ENCODE assay signal across 8 cellular contexts in the genomic region with DNA sequence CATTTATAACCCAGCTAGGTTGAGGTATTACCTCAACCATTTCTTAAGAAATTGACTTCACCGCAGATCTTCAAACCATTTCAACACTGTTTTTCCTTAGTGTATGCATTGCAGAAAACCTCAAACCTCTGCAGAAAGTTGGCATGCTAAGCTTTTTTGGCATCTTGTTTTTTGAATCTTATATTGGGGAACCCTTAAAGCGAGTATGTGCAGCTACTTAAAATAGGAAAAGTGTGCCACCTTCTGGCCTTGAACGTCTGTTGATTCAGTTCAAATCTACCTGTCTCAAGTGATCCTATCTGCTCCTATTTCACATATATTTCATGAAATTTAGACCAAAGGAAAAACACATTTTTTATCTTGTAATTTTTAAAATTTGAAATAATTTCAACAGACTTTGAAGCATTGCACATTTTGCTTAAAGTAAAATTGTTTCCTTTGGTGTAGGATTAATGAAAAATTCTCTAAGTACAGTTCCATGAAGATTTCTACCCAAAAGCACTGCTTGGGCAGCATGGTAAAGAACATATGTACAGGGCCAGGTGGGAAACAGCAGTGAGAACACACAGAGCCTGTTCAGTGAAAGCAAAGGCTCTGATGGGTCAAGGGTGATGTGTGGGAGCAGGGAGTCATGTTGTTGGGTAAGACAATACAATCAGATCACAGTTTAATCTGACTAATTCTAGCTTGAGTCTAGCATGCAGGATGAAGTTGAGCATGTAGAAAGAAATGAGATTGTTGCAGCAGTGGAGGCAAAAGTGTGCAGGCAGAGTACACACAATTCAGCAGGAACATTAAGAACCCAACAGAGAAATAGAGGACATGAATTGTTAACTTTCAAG. TPM values are rescaled to one million over a fixed set of nuclear protein-coding genes. Genes with fewer than 3 reads are reported as not detected.
DNase-seq lines count a peak whose midpoint lies in the region; ATAC-seq and TF ChIP-seq lines count a peak whose summit lies in the region.

No MANE protein-coding gene starts in this region.

- H3K4me1 ChIP-seq in Caco-2 (peaks cover 11% of the 10 kb centered on the region), liver (ENCODE audit: control insufficient read depth in 4 of 4, insufficient read depth in 4 of 4, low read length in 3 of 4) (peaks cover 0 to 10% (median 7%) of the 10 kb centered on the region in 4 donors)

- no TSS peak for BruUV-seq in Caco-2 (replicated peaks; lab: Mats Ljungman, UMichigan)

- peaks cover 18% of the 10 kb centered on the region for H3K4me1 Mint-ChIP-seq in Caco-2 (ENCODE audit: low read depth, unreplicated experiment)
- H3K4me1 Mint-ChIP-seq in stimulated activated naive CD8-positive, alpha-beta T cell treated with anti-CD3 and anti-CD28 coated beads, Interleukin-15, Interleukin-2, amounts not matched to agents 100 ng/mL and 50 ng/mL, for 24 hours (ENCODE audit: low read depth): peaks cover 81% of the 10 kb centered on the region

- peaks cover 9% of the 10 kb centered on the region for H3K36me3 Mint-ChIP-seq in Caco-2 (ENCODE audit: insufficient read depth, unreplicated experiment)
- peaks cover 36% of the 10 kb centered on the region for H3K36me3 Mint-ChIP-seq in stimulated activated naive CD8-positive, alpha-beta T cell treated with anti-CD3 and anti-CD28 coated beads, Interleukin-15, Interleukin-2, amounts not matched to agents 100 ng/mL and 50 ng/mL, for 24 hours (ENCODE audit: low read depth)

- TF ChIP-seq RAD21 in liver (IDR thresholded peaks at IDR 0.05): peak; percentile 82 to 87

- no peaks in the 10 kb centered on the region for H3K9me3 Mint-ChIP-seq in Caco-2 (ENCODE audit: unreplicated experiment)
- H3K9me3 Mint-ChIP-seq in stimulated activated naive CD8-positive, alpha-beta T cell treated with anti-CD3 and anti-CD28 coated beads, Interleukin-15, Interleukin-2, amounts not matched to agents 100 ng/mL and 50 ng/mL, for 24 hours: peaks cover 3% of the 10 kb centered on the region

- no peaks in the 10 kb centered on the region for H3K27me3 Mint-ChIP-seq in Caco-2 (ENCODE audit: insufficient read depth, unreplicated experiment)
- H3K27me3 Mint-ChIP-seq in stimulated activated naive CD8-positive, alpha-beta T cell treated with anti-CD3 and anti-CD28 coated beads, Interleukin-15, Interleukin-2, amounts not matched to agents 100 ng/mL and 50 ng/mL, for 24 hours: no peaks in the 10 kb centered on the region

- H3K36me3 ChIP-seq in Caco-2 (ENCODE audit: control insufficient read depth, insufficient read depth, low read length): no peaks in the 10 kb centered on the region
- no peaks in the 10 kb centered on the region for H3K36me3 ChIP-seq in liver (ENCODE audit: control insufficient read depth in 4 of 4, insufficient read depth in 3 of 4, low read depth in 1 of 4, low read length in 3 of 4)

- H3K4me3 ChIP-seq in Caco-2 (ENCODE audit: low read depth, low read length) (no peak overlapping the region), choroid plexus epithelial cell (ENCODE audit: low read depth, low read length) (no peak overlapping the region), liver (ENCODE audit: low read depth in 1 of 3, low read length in 3 of 3) (no peak overlapping the region)

- CTCF ChIA-PET in Caco-2 (lab: Charles Lee): interaction anchor here (0.6 to 0.8 kb wide), 4 partner anchors 17 to 478 kb away, joined by 3 to 5 read pairs (median 4); partner anchors contain the start of gene HENMT1

- H3K9ac ChIP-seq in liver (ENCODE audit: low read depth in 1 of 2, low read length in 2 of 2): no peak overlapping the region

- peak in 1 of 2 experiments; percentile 40 for DNase-seq in Caco-2
- peak; percentile 62 for DNase-seq in NCI-H1436 (lab: John Stamatoyannopoulos, UW)
- DNase-seq in T follicular helper cell (ENCODE audit: low read depth): peak; percentile 36
- peak; percentile 91 for DNase-seq in choroid plexus epithelial cell (ENCODE audit: low read depth)

- no peak overlapping the region for H3K27ac ChIP-seq in liver (ENCODE audit: low read depth in 1 of 2, low read length in 2 of 2)

- H3K27ac Mint-ChIP-seq in Caco-2 (ENCODE audit: unreplicated experiment): no peak overlapping the region
- H3K27ac Mint-ChIP-seq in stimulated activated naive CD8-positive, alpha-beta T cell treated with anti-CD3 and anti-CD28 coated beads, Interleukin-15, Interleukin-2, amounts not matched to agents 100 ng/mL and 50 ng/mL, for 24 hours: peak overlapping the region; percentile 7

- no peak overlapping the region for H3K4me3 Mint-ChIP-seq in Caco-2 (ENCODE audit: unreplicated experiment)
- peak overlapping the region; percentile 31 for H3K4me3 Mint-ChIP-seq in stimulated activated naive CD8-positive, alpha-beta T cell treated with anti-CD3 and anti-CD28 coated beads, Interleukin-15, Interleukin-2, amounts not matched to agents 100 ng/mL and 50 ng/mL, for 24 hours

- H3K27me3 ChIP-seq in Caco-2 (replicated peaks; ENCODE audit: control insufficient read depth, insufficient read depth, low read length) (no peaks in the 10 kb centered on the region), liver (ENCODE audit: control insufficient read depth in 4 of 4, insufficient read depth in 4 of 4, low read length in 3 of 4) (no peaks in the 10 kb centered on the region)

- ATAC-seq in GM19463 (IDR thresholded peaks at IDR 0.05; ENCODE audit: unreplicated experiment) (peak; percentile 44), HG03097 (IDR thresholded peaks at IDR 0.05; ENCODE audit: low FRiP score, unreplicated experiment) (no peak)

- H3K9me3 ChIP-seq in Caco-2 (no peaks in the 10 kb centered on the region), liver (ENCODE audit: control insufficient read depth in 4 of 4, low read length in 3 of 4) (no peaks in the 10 kb centered on the region)

- TF ChIP-seq CTCF in Caco-2 (IDR thresholded peaks at IDR 0.05; ENCODE audit: insufficient read depth in 1 of 2, low read depth in 1 of 2, low read length in 1 of 2, severe bottlenecking in 1 of 2, unreplicated experiment in 1 of 2) (peak; percentile 47 to 51), choroid plexus epithelial cell (conservative IDR thresholded peaks at IDR 0.05; ENCODE audit: low read depth, low read length) (peak; percentile 67), liver (IDR thresholded peaks at IDR 0.05; ENCODE audit: low read depth, low read length, missing input control) (peak; percentile 50)

- WGBS in liver: 34% methylated on average over 3 of the region's 3 CpGs

- POLR2A ChIA-PET in Caco-2 (lab: Charles Lee): no interaction called here

- intact Hi-C loops in Caco-2 (cut with micrococcal nuclease; ENCODE audit: unreplicated experiment): loop anchor here (1.0 to 2.0 kb wide), 2 partner anchors 83 to 131 kb away; partner anchors contain the start of gene EEIG2

TF ChIP-seq in liver, 16 proteins besides CTCF, POLR2A, EP300 and RAD21:
- TF ChIP-seq HNF4A (conservative IDR thresholded peaks at IDR 0.05) (peak in 1 of 2 donors; percentile 7), EGR1 (IDR thresholded peaks at IDR 0.05; ENCODE audit: low read depth in 2 of 2) (no peak), FOXA1 (IDR thresholded peaks at IDR 0.05) (no peak)

RNA-seq across cellular contexts. Expression of gene HENMT1, which starts 17.2 kb away (rescaled TPM):
- 18.7 and 21.0 TPM in 2 replicates for total RNA-seq in Caco-2 (2022)
- total RNA-seq in liver: 1 to 10 TPM; 1.3 to 7.3 TPM
- polyA plus RNA-seq in liver: under 1 TPM; 0.87 to 0.97 TPM

RNA-seq across cellular contexts. Expression of gene PRPF38B, which starts 48.4 kb away (rescaled TPM):
- total RNA-seq in Caco-2 (2022) (37.7 and 37.8 TPM in 2 replicates), liver (10 to 100 TPM; 11.0 to 17.7 TPM)
- 10 to 100 TPM in 1 of 2 donors, 1 to 10 TPM in 1; 9.5 to 20.9 TPM for polyA plus RNA-seq in liver
